Comparison of ENCODE assay signal across 9 cellular contexts in the genomic region with DNA sequence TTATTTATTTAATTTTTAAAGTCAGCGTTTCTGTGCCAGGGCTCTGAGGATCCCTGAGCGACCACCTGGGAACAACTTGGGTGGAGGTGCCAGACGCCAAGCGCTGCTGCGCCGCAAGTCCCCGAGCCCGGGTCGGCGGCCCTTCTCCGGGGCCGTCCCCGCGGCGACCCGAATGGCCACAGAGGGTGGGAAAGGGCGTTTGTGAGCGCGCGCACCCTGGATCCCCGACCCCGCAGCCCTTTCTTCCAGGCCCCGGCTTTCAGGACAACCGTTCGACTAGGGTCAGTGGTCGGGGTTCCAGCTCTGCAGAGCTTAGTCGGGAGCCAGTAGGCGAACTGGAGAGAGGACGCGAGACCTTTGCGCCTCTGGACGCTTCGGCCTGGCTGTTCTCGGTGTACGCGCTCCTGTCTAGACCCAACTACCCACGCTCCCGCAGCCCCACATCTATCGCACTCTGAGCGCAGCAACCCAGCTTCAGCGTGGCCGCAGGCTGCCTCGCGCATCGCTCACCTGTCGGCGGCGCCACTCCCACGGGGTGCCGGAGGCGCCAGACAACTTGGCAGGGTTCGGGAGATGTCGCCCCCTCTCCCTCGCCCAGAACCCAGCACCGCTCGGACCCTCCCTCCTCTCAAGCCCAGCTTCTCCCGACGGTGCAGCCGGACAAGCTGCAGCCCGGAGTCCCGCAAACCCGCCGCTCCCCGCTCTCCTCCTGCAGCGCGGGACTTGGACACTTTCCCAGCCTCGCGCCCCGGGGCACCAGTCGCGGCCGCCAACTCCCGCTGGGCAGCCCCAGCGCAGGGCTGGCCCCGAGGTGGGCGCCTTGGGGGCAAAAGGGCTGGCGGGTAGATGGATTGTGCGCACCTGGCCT. TPM values are rescaled to one million over a fixed set of nuclear protein-coding genes. Genes with fewer than 3 reads are reported as not detected.
DNase-seq lines count a peak whose midpoint lies in the region; FAIRE-seq and TF ChIP-seq lines count a peak whose summit lies in the region.
"Had no signal": no experiment of that assay in that cellular context is flagged by ENCODE, and none has a peak within 500 bp of the region (broad histone marks: within the 10 kb centered on the region; RNA-seq: fewer than 3 reads in every experiment).

No MANE protein-coding gene starts in this region.

- no peak for DNase-seq in AG09309 (ENCODE audit: low read depth)
- no peak for DNase-seq in MG63
- peak in 1 of 2 experiments; percentile 45 for DNase-seq in mesothelial cell of epicardium (ENCODE audit: low spot score in 2 of 2, unreplicated experiment in 2 of 2)
- DNase-seq in activated T-helper 1 cell treated with anti-CD3 and anti-CD28 coated beads, Interleukin-12 subunit alpha, Interleukin-12 subunit beta, Interleukin-2, Interleukin-4 antibody, amounts not matched to agents 30 ng/mL and 10 ng/mL and 1 ng/mL, durations not matched to agents 14 hours and 24 hours and 36 hours (ENCODE audit: low spot score): no peak
- no peak for DNase-seq in activated T-helper 2 cell treated with anti-CD3 and anti-CD28 coated beads, Interferon-gamma antibody, Interleukin-2, Interleukin-4, amounts not matched to agents 10 μg/mL and 5 μg/mL and 100 μg/mL, durations not matched to agents 14 hours and 24 hours and 36 hours (ENCODE audit: low spot score)
- no peak for DNase-seq in H54 (ENCODE audit: insufficient read length, low spot score)
- DNase-seq in middle frontal gyrus (ENCODE audit: extremely low spot score, low spot score): no peak
- DNase-seq: activated naive CD4-positive, alpha-beta T cell treated with Interleukin-2 at 50 U/mL for 16 hours had no signal

- TF ChIP-seq POLR2A in H54 (IDR thresholded peaks at IDR 0.05; ENCODE audit: low read depth, low read length): no peak

- TF ChIP-seq CTCF in AG09309 (IDR thresholded peaks at IDR 0.05; ENCODE audit: control insufficient read depth, insufficient read depth, low read depth, low read length, missing control alignments) (peak; percentile 21), mesothelial cell of epicardium (IDR thresholded peaks at IDR 0.05; ENCODE audit: unreplicated experiment) (no peak)

- H3K27me3 Mint-ChIP-seq in mesothelial cell of epicardium (ENCODE audit: low read depth): peaks cover 83% of the 10 kb centered on the region
- H3K27me3 Mint-ChIP-seq in activated T-helper 1 cell treated with anti-CD3 and anti-CD28 coated beads, Interleukin-12 subunit alpha, Interleukin-12 subunit beta, Interleukin-2, Interleukin-4 antibody, amounts not matched to agents 30 ng/mL and 10 ng/mL and 1 ng/mL, durations not matched to agents 14 hours and 24 hours and 36 hours (ENCODE audit: insufficient read depth): peaks cover 35% of the 10 kb centered on the region
- H3K27me3 Mint-ChIP-seq in activated T-helper 2 cell treated with anti-CD3 and anti-CD28 coated beads, Interferon-gamma antibody, Interleukin-2, Interleukin-4, amounts not matched to agents 10 μg/mL and 5 μg/mL and 100 μg/mL, durations not matched to agents 14 hours and 24 hours and 36 hours (ENCODE audit: low read depth): peaks cover 20% of the 10 kb centered on the region

- peak overlapping the region; percentile 65 for H3K4me3 ChIP-seq in AG09309 (ENCODE audit: control insufficient read depth, low read depth, low read length)
- peak overlapping the region; percentile 29 for H3K4me3 ChIP-seq in MG63
- peak overlapping the region; percentile 54 for H3K4me3 ChIP-seq in ectodermal cell (ENCODE audit: insufficient read depth, low read depth, low read length)

- WGBS in ectodermal cell, 2 experiments: 1% methylated on average over 78 of the region's 78 CpGs

- H3K4me1 Mint-ChIP-seq in mesothelial cell of epicardium: peaks cover 29% of the 10 kb centered on the region
- H3K4me1 Mint-ChIP-seq in activated T-helper 1 cell treated with anti-CD3 and anti-CD28 coated beads, Interleukin-12 subunit alpha, Interleukin-12 subunit beta, Interleukin-2, Interleukin-4 antibody, amounts not matched to agents 30 ng/mL and 10 ng/mL and 1 ng/mL, durations not matched to agents 14 hours and 24 hours and 36 hours (ENCODE audit: low read depth): no peaks in the 10 kb centered on the region
- H3K4me1 Mint-ChIP-seq in activated T-helper 2 cell treated with anti-CD3 and anti-CD28 coated beads, Interferon-gamma antibody, Interleukin-2, Interleukin-4, amounts not matched to agents 10 μg/mL and 5 μg/mL and 100 μg/mL, durations not matched to agents 14 hours and 24 hours and 36 hours (ENCODE audit: low read depth): no peaks in the 10 kb centered on the region

- no peak overlapping the region for H3K27ac ChIP-seq in ectodermal cell (ENCODE audit: insufficient read depth, low read depth, low read length, poor library complexity, severe bottlenecking)

- peaks cover 19% of the 10 kb centered on the region for H3K27me3 ChIP-seq in MG63
- H3K27me3 ChIP-seq in ectodermal cell (ENCODE audit: control insufficient read depth, insufficient read depth, low read length, poor library complexity, severe bottlenecking): peaks cover 58% of the 10 kb centered on the region

- peaks cover 1% of the 10 kb centered on the region for H3K36me3 Mint-ChIP-seq in mesothelial cell of epicardium
- peaks cover 2% of the 10 kb centered on the region for H3K36me3 Mint-ChIP-seq in activated T-helper 1 cell treated with anti-CD3 and anti-CD28 coated beads, Interleukin-12 subunit alpha, Interleukin-12 subunit beta, Interleukin-2, Interleukin-4 antibody, amounts not matched to agents 30 ng/mL and 10 ng/mL and 1 ng/mL, durations not matched to agents 14 hours and 24 hours and 36 hours (ENCODE audit: low read depth)
- H3K36me3 Mint-ChIP-seq in activated T-helper 2 cell treated with anti-CD3 and anti-CD28 coated beads, Interferon-gamma antibody, Interleukin-2, Interleukin-4, amounts not matched to agents 10 μg/mL and 5 μg/mL and 100 μg/mL, durations not matched to agents 14 hours and 24 hours and 36 hours (ENCODE audit: low read depth): no peaks in the 10 kb centered on the region

- H3K9me3 Mint-ChIP-seq in mesothelial cell of epicardium: no peaks in the 10 kb centered on the region
- H3K9me3 Mint-ChIP-seq in activated T-helper 1 cell treated with anti-CD3 and anti-CD28 coated beads, Interleukin-12 subunit alpha, Interleukin-12 subunit beta, Interleukin-2, Interleukin-4 antibody, amounts not matched to agents 30 ng/mL and 10 ng/mL and 1 ng/mL, durations not matched to agents 14 hours and 24 hours and 36 hours: no peaks in the 10 kb centered on the region
- H3K9me3 Mint-ChIP-seq in activated T-helper 2 cell treated with anti-CD3 and anti-CD28 coated beads, Interferon-gamma antibody, Interleukin-2, Interleukin-4, amounts not matched to agents 10 μg/mL and 5 μg/mL and 100 μg/mL, durations not matched to agents 14 hours and 24 hours and 36 hours: no peaks in the 10 kb centered on the region

- H3K36me3 ChIP-seq in MG63: no peaks in the 10 kb centered on the region
- no peaks in the 10 kb centered on the region for H3K36me3 ChIP-seq in ectodermal cell (ENCODE audit: control insufficient read depth, insufficient read depth, low read length)

- no peak for FAIRE-seq in H54 (lab: Jason Lieb, UNC)

- intact Hi-C loops in activated T-helper 1 cell treated with anti-CD3 and anti-CD28 coated beads, Interleukin-12 subunit alpha, Interleukin-12 subunit beta, Interleukin-2, Interleukin-4 antibody, amounts not matched to agents 30 ng/mL and 10 ng/mL and 1 ng/mL, durations not matched to agents 14 hours and 24 hours and 36 hours (cut with micrococcal nuclease): no loop called here
- intact Hi-C loops in activated T-helper 2 cell treated with anti-CD3 and anti-CD28 coated beads, Interferon-gamma antibody, Interleukin-2, Interleukin-4, amounts not matched to agents 10 μg/mL and 5 μg/mL and 100 μg/mL, durations not matched to agents 14 hours and 24 hours and 36 hours (cut with micrococcal nuclease): no loop called here

- H3K4me3 Mint-ChIP-seq in mesothelial cell of epicardium: peak overlapping the region; percentile 70
- no peak overlapping the region for H3K4me3 Mint-ChIP-seq in activated T-helper 1 cell treated with anti-CD3 and anti-CD28 coated beads, Interleukin-12 subunit alpha, Interleukin-12 subunit beta, Interleukin-2, Interleukin-4 antibody, amounts not matched to agents 30 ng/mL and 10 ng/mL and 1 ng/mL, durations not matched to agents 14 hours and 24 hours and 36 hours
- H3K4me3 Mint-ChIP-seq in activated T-helper 2 cell treated with anti-CD3 and anti-CD28 coated beads, Interferon-gamma antibody, Interleukin-2, Interleukin-4, amounts not matched to agents 10 μg/mL and 5 μg/mL and 100 μg/mL, durations not matched to agents 14 hours and 24 hours and 36 hours (ENCODE audit: low read depth): no peak overlapping the region

- H3K4me1 ChIP-seq in ectodermal cell (ENCODE audit: control insufficient read depth, insufficient read depth, low read length): peaks cover 12% of the 10 kb centered on the region

- no peak overlapping the region for H3K27ac Mint-ChIP-seq in mesothelial cell of epicardium
- no peak overlapping the region for H3K27ac Mint-ChIP-seq in activated T-helper 1 cell treated with anti-CD3 and anti-CD28 coated beads, Interleukin-12 subunit alpha, Interleukin-12 subunit beta, Interleukin-2, Interleukin-4 antibody, amounts not matched to agents 30 ng/mL and 10 ng/mL and 1 ng/mL, durations not matched to agents 14 hours and 24 hours and 36 hours
- H3K27ac Mint-ChIP-seq in activated T-helper 2 cell treated with anti-CD3 and anti-CD28 coated beads, Interferon-gamma antibody, Interleukin-2, Interleukin-4, amounts not matched to agents 10 μg/mL and 5 μg/mL and 100 μg/mL, durations not matched to agents 14 hours and 24 hours and 36 hours: no peak overlapping the region

- no peaks in the 10 kb centered on the region for H3K9me3 ChIP-seq in MG63
- H3K9me3 ChIP-seq in ectodermal cell (ENCODE audit: control insufficient read depth, low read length): no peaks in the 10 kb centered on the region

RNA-seq across cellular contexts. Expression of gene LYPD1, which starts 0.8 kb away (rescaled TPM):
- total RNA-seq in MG63 (2014; rRNA removed; shearing (Covaris generic); ENCODE audit: low replicate concordance): 0.20 TPM in 1 of 2 replicates, not detected in the other
- 11.7 TPM for polyA plus RNA-seq in ectodermal cell (2013, experiment 1 of 4)
- polyA plus RNA-seq in ectodermal cell (2013, experiment 2 of 4): 12.0 TPM
- polyA plus RNA-seq in ectodermal cell (2013, experiment 3 of 4): 11.1 TPM
- 17.8 TPM for polyA plus RNA-seq in ectodermal cell (2013, experiment 4 of 4)
- total RNA-seq in mesothelial cell of epicardium: 5.2 to 6.7 TPM (median 5.5 TPM) in 3 replicates
- total RNA-seq in activated T-helper 1 cell treated with anti-CD3 and anti-CD28 coated beads, Interleukin-12 subunit alpha, Interleukin-12 subunit beta, Interleukin-2, Interleukin-4 antibody, amounts not matched to agents 30 ng/mL and 10 ng/mL and 1 ng/mL, durations not matched to agents 14 hours and 24 hours and 36 hours: not detected in 2 replicates
- total RNA-seq in activated T-helper 2 cell treated with anti-CD3 and anti-CD28 coated beads, Interferon-gamma antibody, Interleukin-2, Interleukin-4, amounts not matched to agents 10 μg/mL and 5 μg/mL and 100 μg/mL, durations not matched to agents 14 hours and 24 hours and 36 hours: not detected in 2 replicates
